7 cellular contexts compared by ENCODE assay signal in the genomic region with DNA sequence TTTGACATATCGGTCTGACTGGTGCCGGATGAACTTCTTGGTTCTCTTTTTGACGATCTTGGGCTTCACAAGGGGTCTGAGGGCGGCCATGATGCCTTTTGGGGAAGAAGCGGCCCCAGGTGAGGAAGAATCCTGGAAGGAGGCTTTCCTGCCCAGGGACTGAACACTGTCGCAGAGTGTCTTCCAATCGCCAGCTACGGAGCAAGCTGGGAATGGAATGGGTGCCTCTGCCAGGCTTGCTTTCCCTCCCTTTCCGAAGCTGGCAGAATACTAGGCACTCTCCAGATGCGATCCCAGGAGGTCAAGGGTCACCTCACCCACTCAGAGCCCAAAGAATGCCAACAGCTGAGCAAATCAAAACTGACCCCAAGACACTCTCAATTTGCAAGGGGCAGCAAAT. TPM values are rescaled to one million over a fixed set of nuclear protein-coding genes. Genes with fewer than 3 reads are reported as not detected.
DNase-seq lines count a peak whose midpoint lies in the region; ATAC-seq and TF ChIP-seq lines count a peak whose summit lies in the region.
"Not testable (repeated sequence)": the region's sequence is repeated elsewhere in the genome, so short reads cannot be mapped to it uniquely, and the experiment has no call there.

No MANE protein-coding gene starts in this region.

- H3K36me3 ChIP-seq in PC-9 (ENCODE audit: low read depth) (peaks cover 59% of the 10 kb centered on the region), left ventricle myocardium inferior (peaks cover 45% of the 10 kb centered on the region), mucosa of stomach (ENCODE audit: control insufficient read depth, insufficient read depth, low read length) (peaks cover 17% of the 10 kb centered on the region), skeletal muscle satellite cell (ENCODE audit: insufficient read depth, low read length) (peaks cover 58% of the 10 kb centered on the region)

- peak overlapping the region; percentile 100 for H3K27ac Mint-ChIP-seq in activated T-cell treated with anti-CD3 and anti-CD28 coated beads, Interleukin-2, amount 50 U/mL, for 72 hours

- not testable (repeated sequence) for H3K9me3 ChIP-seq in PC-9 (ENCODE audit: insufficient read depth, low read depth); left ventricle myocardium inferior (replicated peaks); mucosa of stomach (ENCODE audit: control insufficient read depth, low read length); skeletal muscle satellite cell (replicated peaks; ENCODE audit: low read length)

- peak overlapping the region; percentile 92 to 97 for H3K4me3 Mint-ChIP-seq in activated T-cell treated with anti-CD3 and anti-CD28 coated beads, Interleukin-2, amount 50 U/mL, for 72 hours

- H3K9me3 Mint-ChIP-seq in activated T-cell treated with anti-CD3 and anti-CD28 coated beads, Interleukin-2, amount 50 U/mL, for 72 hours: not testable (repeated sequence)

- intact Hi-C loops in PC-9 (cut with micrococcal nuclease; ENCODE audit: unreplicated experiment): loop anchor here (2.0 to 5.0 kb wide), 2 partner anchors 53 to 703 kb away; no protein-coding TSS in a partner anchor
- intact Hi-C loops in left ventricle myocardium inferior (cut with micrococcal nuclease): not testable (repeated sequence)

- H3K4me1 ChIP-seq in PC-9 (replicated peaks; ENCODE audit: insufficient read depth) (peaks cover 28% of the 10 kb centered on the region), left ventricle myocardium inferior (peaks cover 48% of the 10 kb centered on the region), skeletal muscle satellite cell (ENCODE audit: control insufficient read depth, insufficient read depth, low read length) (peaks cover 33% of the 10 kb centered on the region)
- H3K4me1 ChIP-seq in mucosa of stomach (ENCODE audit: control insufficient read depth, insufficient read depth, low read length): not testable (repeated sequence)

- H3K4me3 ChIP-seq in GM12875 (ENCODE audit: low read depth, low read length) (peak overlapping the region; percentile 95), PC-9 (peak overlapping the region; percentile 98), coronary artery (peak overlapping the region; percentile 80), left ventricle myocardium inferior (peak overlapping the region; percentile 80), mucosa of stomach (ENCODE audit: low read length) (peak overlapping the region; percentile 99), skeletal muscle satellite cell (ENCODE audit: low read length) (peak overlapping the region; percentile 95)

- peaks cover 51% of the 10 kb centered on the region for H4K20me1 ChIP-seq in PC-9 (ENCODE audit: insufficient read depth)

- not testable (repeated sequence) for TF ChIP-seq CTCF in GM12875 (IDR thresholded peaks at IDR 0.05; ENCODE audit: borderline replicate concordance, insufficient read depth, low read depth, low read length); PC-9 (conservative IDR thresholded peaks at IDR 0.05); coronary artery (IDR thresholded peaks at IDR 0.05); left ventricle myocardium inferior (IDR thresholded peaks at IDR 0.05; ENCODE audit: borderline replicate concordance)

- H3K36me3 Mint-ChIP-seq in activated T-cell treated with anti-CD3 and anti-CD28 coated beads, Interleukin-2, amount 50 U/mL, for 72 hours (ENCODE audit: insufficient read depth in 2 of 2): peaks cover 34 to 50% of the 10 kb centered on the region in 2 donors

- peaks cover 58% of the 10 kb centered on the region for H3F3A ChIP-seq in PC-9 (ENCODE audit: insufficient read depth, low read depth)

- H3K27me3 Mint-ChIP-seq in activated T-cell treated with anti-CD3 and anti-CD28 coated beads, Interleukin-2, amount 50 U/mL, for 72 hours (ENCODE audit: low read depth): not testable (repeated sequence)

- BruUV-seq in PC-9 (replicated peaks; lab: Mats Ljungman, UMichigan): not testable (repeated sequence)

- H3K4me2 ChIP-seq in PC-9 (peak overlapping the region; percentile 96), skeletal muscle satellite cell (ENCODE audit: low read length) (peak overlapping the region; percentile 96)

- ATAC-seq in activated T-cell treated with anti-CD3 and anti-CD28 coated beads, Interleukin-2, amount 50 U/mL, for 72 hours (replicated peaks in 1 of 2): not testable (repeated sequence)

- peaks cover 49% of the 10 kb centered on the region for H3K4me1 Mint-ChIP-seq in activated T-cell treated with anti-CD3 and anti-CD28 coated beads, Interleukin-2, amount 50 U/mL, for 72 hours (ENCODE audit: low read depth)

- H3K27ac ChIP-seq in PC-9: peak overlapping the region; percentile 93
- H3K27ac ChIP-seq in coronary artery: peak overlapping the region; percentile 83 to 85
- H3K27ac ChIP-seq in left ventricle myocardium inferior (replicated peaks): peak overlapping the region; percentile 94

- POLR2A ChIA-PET in PC-9 (lab: Charles Lee; ENCODE audit: unreplicated experiment): not testable (repeated sequence)

- not testable (repeated sequence) for H3K9me2 ChIP-seq in PC-9 (ENCODE audit: insufficient read depth)

- H3K9ac ChIP-seq in mucosa of stomach (ENCODE audit: low read length) (peak overlapping the region; percentile 91), skeletal muscle satellite cell (ENCODE audit: low read depth, low read length) (peak overlapping the region; percentile 98)

- peaks cover 60% of the 10 kb centered on the region for H3K79me2 ChIP-seq in PC-9 (ENCODE audit: low read depth)

- H2AFZ ChIP-seq in PC-9: not testable (repeated sequence)

- DNase-seq in PC-9; activated T-cell treated with anti-CD3 and anti-CD28 coated beads, Interleukin-2, amount 50 U/mL, for 72 hours; coronary artery (ENCODE audit: low spot score); left ventricle myocardium inferior: not testable (repeated sequence)

- CTCF ChIA-PET in PC-9 (lab: Charles Lee): interaction anchor here (1.0 kb wide), 1 partner anchor 88 kb away, joined by 3 read pairs; no protein-coding TSS in a partner anchor

- not testable (repeated sequence) for H3K27me3 ChIP-seq in PC-9 (ENCODE audit: insufficient read depth, low read depth); left ventricle myocardium inferior (ENCODE audit: low read depth); mucosa of stomach (ENCODE audit: control insufficient read depth, insufficient read depth, low read length); skeletal muscle satellite cell (ENCODE audit: control insufficient read depth, insufficient read depth, low read length)

RNA-seq across cellular contexts. Expression of gene RPL32, which starts 1.2 kb away (rescaled TPM):
- total RNA-seq in PC-9 (2021) (1,195 and 1,662 TPM in 2 replicates), left ventricle myocardium inferior (880 TPM)
- 1,000 to 10,000 TPM; 2,781 to 2,931 TPM for total RNA-seq in activated T-cell treated with anti-CD3 and anti-CD28 coated beads, Interleukin-2, amount 50 U/mL, for 72 hours
- total RNA-seq in skeletal muscle satellite cell (2012; rRNA removed): 393 and 800 TPM in 2 replicates

RNA-seq across cellular contexts. Expression of gene CAND2, which starts 43.7 kb away (rescaled TPM):
- total RNA-seq in PC-9 (2021): 0.30 and 0.37 TPM in 2 replicates
- total RNA-seq in activated T-cell treated with anti-CD3 and anti-CD28 coated beads, Interleukin-2, amount 50 U/mL, for 72 hours: 1 to 10 TPM; 1.2 to 1.8 TPM
- 76.2 TPM for total RNA-seq in left ventricle myocardium inferior
- 0.25 and 1.3 TPM in 2 replicates for total RNA-seq in skeletal muscle satellite cell (2012; rRNA removed)

Comparison
In these comparisons a context has a peak if more than half of its experiments do, and no peak if none do; other contexts are left out.
1. RNA of gene CAND2, which starts 43.7 kb away (total RNA-seq): 76.2 TPM in left ventricle myocardium inferior (single experiment); 1.2 to 1.8 TPM in activated T-cell treated with anti-CD3 and anti-CD28 coated beads, Interleukin-2, amount 50 U/mL, for 72 hours and 0.30 to 0.37 TPM in PC-9; every median in the first group is over 10 times any median in the second.
2. Peak in every context shown above with its lines, with median percentiles within 50 percentile points of each other: H3K4me3 ChIP-seq and H3K27ac ChIP-seq.